In genomic region chr14:44970907-44971306, GRCh38 we compare ENCODE assay signal across 15 cellular contexts.
"Had no signal": no experiment of that assay in that cellular context is flagged by ENCODE, and none has a peak within 500 bp of the region (broad histone marks: within the 10 kb centered on the region; RNA-seq: fewer than 3 reads in every experiment).

No MANE protein-coding gene starts in this region.

- H3K27me3 Mint-ChIP-seq: activated CD4-positive, alpha-beta memory T cell treated with anti-CD3 and anti-CD28 coated beads, Interleukin-2, amount 10 ng/mL, durations not matched to agents 7 days and 5 days; activated CD4-positive, alpha-beta T cell treated with anti-CD3 and anti-CD28 coated beads for 36 hours had no signal

- H3K4me1 ChIP-seq: uterus had no signal

- DNase-seq: activated CD4-positive, alpha-beta memory T cell treated with anti-CD3 and anti-CD28 coated beads, Interleukin-2, amount 10 ng/mL, durations not matched to agents 7 days and 5 days; activated CD4-positive, alpha-beta T cell treated with anti-CD3 and anti-CD28 coated beads for 36 hours; activated CD8-positive, alpha-beta memory T cell treated with anti-CD3 and anti-CD28 coated beads, Interleukin-2, amount 50 U/mL, for 4 hours; activated naive CD4-positive, alpha-beta T cell treated with Interleukin-2 at 50 U/mL for 16 hours; caudate nucleus; colonic mucosa; gastrocnemius medialis; heart right ventricle; left lung; natural killer cell; posterior cingulate gyrus; tibial artery; uterus; WERI-Rb-1 had no signal

- H3K9me3 Mint-ChIP-seq: natural killer cell had no signal

- H3K27ac ChIP-seq: colonic mucosa, gastrocnemius medialis, heart right ventricle, left lung, tibial artery, uterus, WERI-Rb-1 had no signal

- H3K4me3 ChIP-seq: colonic mucosa, gastrocnemius medialis, heart right ventricle, left lung, tibial artery, uterus had no signal

- H3K36me3 ChIP-seq: colonic mucosa, gastrocnemius medialis, left lung, uterus had no signal

- H3K4me3 Mint-ChIP-seq: activated CD4-positive, alpha-beta memory T cell treated with anti-CD3 and anti-CD28 coated beads, Interleukin-2, amount 10 ng/mL, durations not matched to agents 7 days and 5 days; activated CD4-positive, alpha-beta T cell treated with anti-CD3 and anti-CD28 coated beads for 36 hours; natural killer cell; stimulated activated effector memory CD8-positive, alpha-beta T cell treated with anti-CD3 and anti-CD28 coated beads, Interleukin-12 subunit alpha, Interleukin-12 subunit beta, amount 100 ng/mL, for 72 hours had no signal

- H3K9me3 ChIP-seq: colonic mucosa, gastrocnemius medialis, tibial artery, uterus had no signal

- H3K27ac Mint-ChIP-seq: activated CD4-positive, alpha-beta memory T cell treated with anti-CD3 and anti-CD28 coated beads, Interleukin-2, amount 10 ng/mL, durations not matched to agents 7 days and 5 days; activated CD4-positive, alpha-beta T cell treated with anti-CD3 and anti-CD28 coated beads for 36 hours; natural killer cell; stimulated activated effector memory CD8-positive, alpha-beta T cell treated with anti-CD3 and anti-CD28 coated beads, Interleukin-12 subunit alpha, Interleukin-12 subunit beta, amount 100 ng/mL, for 72 hours had no signal

- H3K27me3 ChIP-seq: colonic mucosa, gastrocnemius medialis, heart right ventricle, left lung, tibial artery, uterus had no signal

- ATAC-seq: activated CD4-positive, alpha-beta T cell treated with anti-CD3 and anti-CD28 coated beads for 36 hours; gastrocnemius medialis; heart right ventricle; left lung; natural killer cell; stimulated activated effector memory CD8-positive, alpha-beta T cell treated with anti-CD3 and anti-CD28 coated beads, Interleukin-12 subunit alpha, Interleukin-12 subunit beta, amount 100 ng/mL, for 72 hours had no signal
